ENCODE assay signal across 7 cellular contexts in genomic region chr17:66304304-66305174, GRCh38.
DNase-seq lines count a peak whose midpoint lies in the region; ATAC-seq lines count a peak whose summit lies in the region.

No MANE protein-coding gene starts in this region.

- peaks cover 67% of the 10 kb centered on the region for H3K4me1 Mint-ChIP-seq in activated naive CD8-positive, alpha-beta T cell (ENCODE audit: low read depth)
- peaks cover 14% of the 10 kb centered on the region for H3K4me1 Mint-ChIP-seq in stimulated activated memory B cell treated with anti-CD40 and anti-IgM and Interleukin-4, amounts not matched to agents 10 μg/mL and 1 μg/mL and 100 μg/mL, for 72 hours

- H3K27me3 Mint-ChIP-seq in activated naive CD8-positive, alpha-beta T cell: no peaks in the 10 kb centered on the region
- H3K27me3 Mint-ChIP-seq in stimulated activated memory B cell treated with anti-CD40 and anti-IgM and Interleukin-4, amounts not matched to agents 10 μg/mL and 1 μg/mL and 100 μg/mL, for 72 hours: peaks cover 52% of the 10 kb centered on the region

- peak overlapping the region; percentile 95 for H3K27ac Mint-ChIP-seq in activated naive CD8-positive, alpha-beta T cell
- H3K27ac Mint-ChIP-seq in stimulated activated memory B cell treated with anti-CD40 and anti-IgM and Interleukin-4, amounts not matched to agents 10 μg/mL and 1 μg/mL and 100 μg/mL, for 72 hours: no peak overlapping the region

- H3K9me3 Mint-ChIP-seq in activated naive CD8-positive, alpha-beta T cell (ENCODE audit: low read depth): no peaks in the 10 kb centered on the region
- H3K9me3 Mint-ChIP-seq in stimulated activated memory B cell treated with anti-CD40 and anti-IgM and Interleukin-4, amounts not matched to agents 10 μg/mL and 1 μg/mL and 100 μg/mL, for 72 hours: no peaks in the 10 kb centered on the region

- H3K36me3 Mint-ChIP-seq in activated naive CD8-positive, alpha-beta T cell: peaks cover 32% of the 10 kb centered on the region
- no peaks in the 10 kb centered on the region for H3K36me3 Mint-ChIP-seq in stimulated activated memory B cell treated with anti-CD40 and anti-IgM and Interleukin-4, amounts not matched to agents 10 μg/mL and 1 μg/mL and 100 μg/mL, for 72 hours

- DNase-seq in ELR (ENCODE audit: low read depth): peak; percentile 71
- DNase-seq in NCI-H2107 treated with DMSO at 0.1 percent for 48 hours (lab: John Stamatoyannopoulos, UW; ENCODE audit: unreplicated experiment): peak; percentile 76
- peak; percentile 65 for DNase-seq in iPS-NIHi11 (ENCODE audit: low spot score)
- no peak for DNase-seq in activated CD4-positive, CD25-positive, alpha-beta regulatory T cell (lab: John Stamatoyannopoulos, UW)

- no peak for ATAC-seq in stimulated activated memory B cell treated with anti-CD40 and anti-IgM and Interleukin-4, amounts not matched to agents 10 μg/mL and 1 μg/mL and 100 μg/mL, for 72 hours
- ATAC-seq in HG03095 (IDR thresholded peaks at IDR 0.05; ENCODE audit: unreplicated experiment): no peak

- H3K4me3 Mint-ChIP-seq in activated naive CD8-positive, alpha-beta T cell: peak overlapping the region; percentile 99
- H3K4me3 Mint-ChIP-seq in stimulated activated memory B cell treated with anti-CD40 and anti-IgM and Interleukin-4, amounts not matched to agents 10 μg/mL and 1 μg/mL and 100 μg/mL, for 72 hours: peak overlapping the region; percentile 58

Comparison
In these comparisons a context has a peak if more than half of its experiments do, and no peak if none do; other contexts are left out.
1. DNase-seq: peak in ELR (single experiment), NCI-H2107 treated with DMSO at 0.1 percent for 48 hours (single experiment) and iPS-NIHi11 (single experiment); none in activated CD4-positive, CD25-positive, alpha-beta regulatory T cell (0 of 4).